In the genomic region with DNA sequence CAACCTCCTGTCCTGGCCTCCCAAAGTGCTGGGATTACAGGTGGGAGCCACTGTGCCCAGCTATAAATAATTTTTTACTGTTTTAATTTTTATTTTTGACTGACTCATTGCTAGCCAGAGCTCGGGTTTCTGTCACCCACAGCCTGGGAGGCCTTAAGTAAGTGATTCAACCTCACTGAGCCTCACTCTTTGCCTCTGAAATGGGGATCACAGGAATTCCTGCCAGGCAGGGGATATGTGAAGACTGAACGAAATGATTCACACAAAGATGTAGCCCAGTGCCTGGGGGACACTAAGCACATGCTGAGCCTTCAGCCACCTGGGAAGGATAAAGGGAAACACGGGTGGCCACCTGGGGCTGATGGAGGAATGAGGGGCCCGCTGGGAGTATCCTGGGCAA, we compare ENCODE assay signal across 1 cellular context.
TF ChIP-seq lines count a peak whose summit lies in the region.

No MANE protein-coding gene starts in this region.

TF ChIP-seq in IMR-90, 13 proteins besides CTCF, POLR2A, EP300 and RAD21:
- TF ChIP-seq BHLHE40 (IDR thresholded peaks at IDR 0.05; ENCODE audit: low read depth, low read length) (no peak), FOS (IDR thresholded peaks at IDR 0.05; ENCODE audit: low read depth, low read length) (no peak), MAFK (IDR thresholded peaks at IDR 0.05; ENCODE audit: low read depth, low read length) (no peak), MXI1 (IDR thresholded peaks at IDR 0.05; ENCODE audit: borderline replicate concordance, low read depth, low read length) (no peak), NFE2L2 (IDR thresholded peaks at IDR 0.05; ENCODE audit: low read depth, low read length) (no peak), CHD1 (IDR thresholded peaks at IDR 0.05; ENCODE audit: low read depth, low read length) (no peak), RFX5 (IDR thresholded peaks at IDR 0.05; ENCODE audit: low read depth, low read length) (no peak), SMC3 (IDR thresholded peaks at IDR 0.05; ENCODE audit: low read depth, low read length) (no peak), CEBPB (IDR thresholded peaks at IDR 0.05; ENCODE audit: low read depth, low read length) (no peak), RCOR1 (IDR thresholded peaks at IDR 0.05; ENCODE audit: insufficient replicate concordance, low read length) (no peak), MAZ (IDR thresholded peaks at IDR 0.05; ENCODE audit: borderline replicate concordance, low read depth, low read length) (no peak)
- TF ChIP-seq, protein P1, sequence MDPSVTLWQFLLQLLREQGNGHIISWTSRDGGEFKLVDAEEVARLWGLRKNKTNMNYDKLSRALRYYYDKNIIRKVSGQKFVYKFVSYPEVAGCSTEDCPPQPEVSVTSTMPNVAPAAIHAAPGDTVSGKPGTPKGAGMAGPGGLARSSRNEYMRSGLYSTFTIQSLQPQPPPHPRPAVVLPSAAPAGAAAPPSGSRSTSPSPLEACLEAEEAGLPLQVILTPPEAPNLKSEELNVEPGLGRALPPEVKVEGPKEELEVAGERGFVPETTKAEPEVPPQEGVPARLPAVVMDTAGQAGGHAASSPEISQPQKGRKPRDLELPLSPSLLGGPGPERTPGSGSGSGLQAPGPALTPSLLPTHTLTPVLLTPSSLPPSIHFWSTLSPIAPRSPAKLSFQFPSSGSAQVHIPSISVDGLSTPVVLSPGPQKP (IDR thresholded peaks at IDR 0.05; ENCODE audit: borderline replicate concordance, low read depth, low read length) = no peak
- TF ChIP-seq, protein P2, sequence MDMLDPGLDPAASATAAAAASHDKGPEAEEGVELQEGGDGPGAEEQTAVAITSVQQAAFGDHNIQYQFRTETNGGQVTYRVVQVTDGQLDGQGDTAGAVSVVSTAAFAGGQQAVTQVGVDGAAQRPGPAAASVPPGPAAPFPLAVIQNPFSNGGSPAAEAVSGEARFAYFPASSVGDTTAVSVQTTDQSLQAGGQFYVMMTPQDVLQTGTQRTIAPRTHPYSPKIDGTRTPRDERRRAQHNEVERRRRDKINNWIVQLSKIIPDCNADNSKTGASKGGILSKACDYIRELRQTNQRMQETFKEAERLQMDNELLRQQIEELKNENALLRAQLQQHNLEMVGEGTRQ (IDR thresholded peaks at IDR 0.05; ENCODE audit: low read depth, low read length) = no peak
